In the genomic region with DNA sequence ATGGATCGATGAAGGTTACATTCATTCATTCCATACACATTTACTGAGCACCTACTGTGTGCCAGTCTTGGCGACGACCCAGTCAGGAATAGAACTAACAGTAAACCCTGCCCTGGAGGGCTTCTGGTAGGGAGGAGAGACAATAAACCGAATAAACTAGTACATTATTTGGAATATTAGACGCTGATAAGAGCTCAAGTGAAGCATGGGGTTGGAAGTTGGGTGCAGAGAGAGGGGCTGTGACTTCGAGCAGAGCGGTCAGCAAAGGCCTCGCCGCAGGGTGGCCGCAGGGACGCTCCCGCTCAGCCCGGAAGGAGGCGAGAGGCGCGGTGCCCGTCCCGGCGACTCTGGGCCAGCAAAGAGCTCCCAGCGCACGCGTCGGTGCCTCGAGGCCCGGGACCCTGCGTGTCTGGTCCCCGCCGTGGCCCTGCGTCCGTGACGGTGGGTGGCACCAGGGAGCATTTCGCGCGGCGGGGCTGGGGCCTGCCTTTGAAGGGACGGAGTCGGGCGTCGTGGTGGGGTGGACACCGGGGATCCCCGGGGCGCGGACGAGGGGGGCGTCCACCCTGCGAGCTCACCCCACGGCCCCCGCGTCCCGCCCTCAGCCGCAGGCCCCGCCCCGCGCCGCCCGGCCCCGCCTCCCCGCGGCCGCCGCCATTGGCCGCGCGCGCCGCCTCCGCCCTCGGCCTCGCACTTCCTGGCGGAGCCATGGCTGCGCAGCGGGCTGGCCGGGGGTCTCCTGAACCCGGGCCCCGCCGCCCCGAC, we compare ENCODE assay signal across 1 cellular context.
TF ChIP-seq lines count a peak whose summit lies in the region.

Gene KLHL36, plus strand, starts transcription at position 682 of the 765 bp plus-strand sequence. CDS start 2,357 bp downstream, outside the sequence.

TF ChIP-seq in K562, 482 proteins besides CTCF, POLR2A, EP300 and RAD21 (continued from another document and continues in another):
- TF ChIP-seq MGA (IDR thresholded peaks at IDR 0.05) (peak; percentile 98), THRAP3 (IDR thresholded peaks at IDR 0.05; ENCODE audit: borderline replicate concordance) (no peak), ZNF354B (CRISPR knock-in tag; IDR thresholded peaks at IDR 0.05) (0 out of 2 replicates have a peak, but pooled peaks have one; percentile 4), SIN3B (IDR thresholded peaks at IDR 0.05; ENCODE audit: low read depth) (no peak), POU5F1 (IDR thresholded peaks at IDR 0.05; ENCODE audit: borderline replicate concordance, low read depth, low read length, partially characterized antibody) (no peak), MCM3 (IDR thresholded peaks at IDR 0.05) (no peak), NCOA4 (IDR thresholded peaks at IDR 0.05; ENCODE audit: partially characterized antibody) (no peak), ELF1 (tag; IDR thresholded peaks at IDR 0.05) (peak; percentile 82), MED1 (CRISPR knock-in tag; IDR thresholded peaks at IDR 0.05; ENCODE audit: borderline replicate concordance) (no peak), OTX1 (CRISPR knock-in tag; IDR thresholded peaks at IDR 0.05) (no peak), SREBF2 (CRISPR knock-in tag; IDR thresholded peaks at IDR 0.05) (no peak), RUNX1 (IDR thresholded peaks at IDR 0.05; ENCODE audit: low read depth) (0 out of 2 replicates have a peak, but pooled peaks have one; percentile 36), HCFC1 (IDR thresholded peaks at IDR 0.05; ENCODE audit: low read depth, low read length) (no peak), ZKSCAN3 (CRISPR knock-in tag; IDR thresholded peaks at IDR 0.05) (no peak), ZNF507 (tag; conservative IDR thresholded peaks at IDR 0.05) (no peak), THAP12 (CRISPR knock-in tag; IDR thresholded peaks at IDR 0.05) (peak; percentile 19; the same call in 1 of the 2 replicates), FOXO4 (CRISPR knock-in tag; IDR thresholded peaks at IDR 0.05) (no peak), PCBP1 (IDR thresholded peaks at IDR 0.05; ENCODE audit: low read depth, low read length, poor library complexity, severe bottlenecking) (peak; percentile 64), NEUROD1 (IDR thresholded peaks at IDR 0.05; ENCODE audit: borderline replicate concordance, low read depth, low read length, partially characterized antibody) (no peak), GATAD2B (IDR thresholded peaks at IDR 0.05; ENCODE audit: borderline replicate concordance) (peak; percentile 72; the same call in 1 of the 2 replicates), SRSF3 (IDR thresholded peaks at IDR 0.05; ENCODE audit: insufficient read depth, low read length) (no peak), SPI1 (IDR thresholded peaks at IDR 0.05; ENCODE audit: borderline replicate concordance, low read depth, low read length) (peak; percentile 15; the same call in 1 of the 2 replicates), TEAD1 (CRISPR knock-in tag; IDR thresholded peaks at IDR 0.05) (peak in 1 of 2 experiments; percentile 73; a peak in 1 of 4 replicates), DACH1 (IDR thresholded peaks at IDR 0.05; ENCODE audit: partially characterized antibody) (no peak), NR2F6 (CRISPR knock-in tag; IDR thresholded peaks at IDR 0.05) (no peak), HNRNPL (IDR thresholded peaks at IDR 0.05; ENCODE audit: low read depth, low read length) (0 out of 2 replicates have a peak, but pooled peaks have one; percentile 55), SAP30 (IDR thresholded peaks at IDR 0.05; ENCODE audit: borderline replicate concordance, insufficient read depth, low read depth, low read length, poor library complexity, severe bottlenecking) (peak; percentile 72), REST (CRISPR knock-in tag; IDR thresholded peaks at IDR 0.05; ENCODE audit: low read depth) (peak; percentile 80; the same call in 1 of the 2 replicates), SNIP1 (IDR thresholded peaks at IDR 0.05; ENCODE audit: low read depth) (no peak), ELK1 (CRISPR knock-in tag; IDR thresholded peaks at IDR 0.05) (0 out of 2 replicates have a peak, but pooled peaks have one; percentile 74)
- TF ChIP-seq, protein P1, sequence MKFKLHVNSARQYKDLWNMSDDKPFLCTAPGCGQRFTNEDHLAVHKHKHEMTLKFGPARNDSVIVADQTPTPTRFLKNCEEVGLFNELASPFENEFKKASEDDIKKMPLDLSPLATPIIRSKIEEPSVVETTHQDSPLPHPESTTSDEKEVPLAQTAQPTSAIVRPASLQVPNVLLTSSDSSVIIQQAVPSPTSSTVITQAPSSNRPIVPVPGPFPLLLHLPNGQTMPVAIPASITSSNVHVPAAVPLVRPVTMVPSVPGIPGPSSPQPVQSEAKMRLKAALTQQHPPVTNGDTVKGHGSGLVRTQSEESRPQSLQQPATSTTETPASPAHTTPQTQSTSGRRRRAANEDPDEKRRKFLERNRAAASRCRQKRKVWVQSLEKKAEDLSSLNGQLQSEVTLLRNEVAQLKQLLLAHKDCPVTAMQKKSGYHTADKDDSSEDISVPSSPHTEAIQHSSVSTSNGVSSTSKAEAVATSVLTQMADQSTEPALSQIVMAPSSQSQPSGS (CRISPR knock-in tag; IDR thresholded peaks at IDR 0.05) = peak; percentile 78; the same call in 1 of the 2 replicates
